Comparison of ENCODE assay signal across 8 cellular contexts in the genomic region with DNA sequence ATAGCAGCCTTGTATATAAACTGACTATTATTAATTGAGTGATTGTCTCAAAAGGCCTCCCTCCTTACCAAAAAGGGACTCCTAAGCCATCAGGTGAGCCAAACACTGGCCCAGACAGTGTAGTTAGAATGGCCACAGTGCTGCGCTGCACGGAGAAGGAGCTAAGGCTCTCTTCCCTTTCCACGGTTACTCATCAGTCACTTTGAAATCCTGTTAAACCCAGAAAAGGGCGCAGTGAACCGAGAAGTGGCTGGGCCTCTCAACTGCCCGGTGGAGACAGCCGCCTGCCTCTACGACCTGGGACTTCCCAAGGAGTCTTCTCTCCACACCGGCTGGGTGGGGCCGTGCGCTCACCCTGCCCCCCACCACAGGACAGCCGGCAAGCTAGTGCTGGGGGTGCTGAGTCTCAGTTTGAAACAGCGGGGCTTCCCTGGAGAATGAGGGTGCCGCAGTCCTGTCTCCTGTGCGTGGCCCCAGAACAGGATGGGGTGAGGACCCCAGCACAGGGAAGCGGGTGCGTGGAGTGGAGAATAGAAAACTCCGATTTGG. TPM values are rescaled to one million over a fixed set of nuclear protein-coding genes. Genes with fewer than 3 reads are reported as not detected.
DNase-seq lines count a peak whose midpoint lies in the region; ATAC-seq lines count a peak whose summit lies in the region.

No MANE protein-coding gene starts in this region.

- peak overlapping the region; percentile 81 for H3K4me3 Mint-ChIP-seq in activated naive CD4-positive, alpha-beta T cell treated with anti-CD3 and anti-CD28 coated beads for 36 hours

- intact Hi-C loops in activated naive CD4-positive, alpha-beta T cell treated with anti-CD3 and anti-CD28 coated beads for 36 hours (cut with micrococcal nuclease): loop anchor here (1.0 to 10.0 kb wide), 8 partner anchors 9 to 838 kb away; no protein-coding TSS in a partner anchor
- intact Hi-C loops in head of caudate nucleus (cut with DNase I): loop anchor here (5.0 kb wide), 1 partner anchor 49 kb away; no protein-coding TSS in a partner anchor

- H3K4me1 Mint-ChIP-seq in activated naive CD4-positive, alpha-beta T cell treated with anti-CD3 and anti-CD28 coated beads for 36 hours (ENCODE audit: low read depth): peaks cover 37% of the 10 kb centered on the region

- peak overlapping the region; percentile 96 for H3K27ac Mint-ChIP-seq in activated naive CD4-positive, alpha-beta T cell treated with anti-CD3 and anti-CD28 coated beads for 36 hours

- no peaks in the 10 kb centered on the region for H3K9me3 Mint-ChIP-seq in activated naive CD4-positive, alpha-beta T cell treated with anti-CD3 and anti-CD28 coated beads for 36 hours

- in situ Hi-C loops in Caki2 (cut with HindIII; ENCODE audit: low pct_unique_long_range_greater_than_20kb, low sequenced_read_pairs): no loop called here

- no peaks in the 10 kb centered on the region for H3K27me3 Mint-ChIP-seq in activated naive CD4-positive, alpha-beta T cell treated with anti-CD3 and anti-CD28 coated beads for 36 hours (ENCODE audit: low read depth)

- peak; percentile 22 for ATAC-seq in GM21515 (IDR thresholded peaks at IDR 0.05; ENCODE audit: unreplicated experiment)

- DNase-seq in Caki2 (ENCODE audit: low read depth) (peak; percentile 93), NCI-H146 (lab: John Stamatoyannopoulos, UW) (peak; percentile 16), head of caudate nucleus (peak in 24 of 42 donors; percentile 14 to 58 (median 32)), pons (ENCODE audit: low spot score) (peak; percentile 48), SK-N-DZ (ENCODE audit: low spot score) (no peak), NCI-H446 (lab: John Stamatoyannopoulos, UW) (no peak)
- DNase-seq in activated naive CD4-positive, alpha-beta T cell treated with anti-CD3 and anti-CD28 coated beads for 36 hours: peak; percentile 84

- CTCF ChIA-PET in activated naive CD4-positive, alpha-beta T cell treated with anti-CD3 and anti-CD28 coated beads for 36 hours (lab: Charles Lee): interaction anchor here (1.3 to 3.1 kb wide), 4 partner anchors 9 to 83 kb away, joined by 3 to 14 read pairs (median 6); no protein-coding TSS in a partner anchor

- H3K36me3 Mint-ChIP-seq in activated naive CD4-positive, alpha-beta T cell treated with anti-CD3 and anti-CD28 coated beads for 36 hours (ENCODE audit: low read depth): peaks cover 40% of the 10 kb centered on the region

RNA-seq across cellular contexts. Expression of gene MYH9, which starts 1.3 kb away (rescaled TPM):
- total RNA-seq in Caki2 (2014; rRNA removed; shearing (Covaris generic); ENCODE audit: low replicate concordance): 412 and 414 TPM in 2 replicates
- 100 to 1,000 TPM; 574 to 625 TPM for total RNA-seq in activated naive CD4-positive, alpha-beta T cell treated with anti-CD3 and anti-CD28 coated beads for 36 hours
- 23.5 and 30.9 TPM in 2 replicates for polyA plus RNA-seq in SK-N-DZ (2014; cell fraction: cytosol; rRNA removed)
- polyA plus RNA-seq in SK-N-DZ (2014; cell fraction: nucleus; rRNA removed): 19.9 and 23.2 TPM in 2 replicates

Comparison
In these comparisons a context has a peak if more than half of its experiments do, and no peak if none do; other contexts are left out.
1. DNase-seq: peak in Caki2 (single experiment), NCI-H146 (single experiment), activated naive CD4-positive, alpha-beta T cell treated with anti-CD3 and anti-CD28 coated beads for 36 hours (single experiment), head of caudate nucleus (24 of 42) and pons (single experiment); none in SK-N-DZ (single experiment) and NCI-H446 (0 of 2).